1 cellular context compared by ENCODE assay signal in genomic region chr1:204673909-204674701, GRCh38.
TF ChIP-seq lines count a peak whose summit lies in the region.

No MANE protein-coding gene starts in this region.

TF ChIP-seq in GM23338, 12 proteins besides CTCF, POLR2A, EP300 and RAD21 (continued from another document):
- TF ChIP-seq ZNF462 (CRISPR knock-in tag; IDR thresholded peaks at IDR 0.05): no peak
